ENCODE assay signal across 16 cellular contexts in genomic region chr4:24003926-24004325, GRCh38.
"Had no signal": no experiment of that assay in that cellular context is flagged by ENCODE, and none has a peak within 500 bp of the region (broad histone marks: within the 10 kb centered on the region; RNA-seq: fewer than 3 reads in every experiment).

No MANE protein-coding gene starts in this region.

- H3K9ac ChIP-seq: parathyroid adenoma had no signal

- H3K4me3 ChIP-seq: breast epithelium, sigmoid colon, stomach, thoracic aorta had no signal

- H3K4me1 ChIP-seq: breast epithelium, parathyroid adenoma, sigmoid colon, stomach had no signal

- DNase-seq: activated CD4-positive, alpha-beta T cell treated with anti-CD3 and anti-CD28 coated beads, Interleukin-2, amount 10 ng/mL, durations not matched to agents 24 days and 14 days; activated CD8-positive, alpha-beta memory T cell treated with anti-CD3 and anti-CD28 coated beads, Interleukin-2, amount 50 U/mL, for 48 hours; activated CD8-positive, alpha-beta T cell treated with anti-CD3 and anti-CD28 coated beads, Interleukin-2, amount 10 ng/mL, durations not matched to agents 7 days and 5 days; activated naive CD8-positive, alpha-beta T cell treated with anti-CD3 and anti-CD28 coated beads, Interleukin-2, amount 10 ng/mL, durations not matched to agents 7 days and 5 days; activated T-cell treated with anti-CD3 and anti-CD28 coated beads, Interleukin-2, amount 50 U/mL, for 72 hours; cerebellar nuclear complex; effector memory CD4-positive, alpha-beta T cell; hypothalamus; midbrain; sigmoid colon; stimulated activated CD4-positive, alpha-beta T cell treated with anti-CD3 and anti-CD28 coated beads, Interleukin-1b, Interleukin-23, amount 100 ng/mL, for 48 hours; stomach; T-helper 17 cell had no signal

- H3K36me3 ChIP-seq: breast epithelium, sigmoid colon, stomach, thoracic aorta had no signal

- H3K9me3 ChIP-seq: breast epithelium, sigmoid colon, stomach, thoracic aorta had no signal

- H2AFZ ChIP-seq: parathyroid adenoma had no signal

- ATAC-seq: activated CD8-positive, alpha-beta T cell treated with anti-CD3 and anti-CD28 coated beads, Interleukin-2, amount 10 ng/mL, durations not matched to agents 7 days and 5 days; activated T-cell treated with anti-CD3 and anti-CD28 coated beads, Interleukin-2, amount 50 U/mL, for 72 hours; T-helper 17 cell had no signal

- H3K27ac ChIP-seq: breast epithelium, parathyroid adenoma, sigmoid colon, stomach, thoracic aorta had no signal

- H3K27me3 ChIP-seq: breast epithelium, sigmoid colon, stomach had no signal

- H3K79me2 ChIP-seq: parathyroid adenoma had no signal
